In the genomic region with DNA sequence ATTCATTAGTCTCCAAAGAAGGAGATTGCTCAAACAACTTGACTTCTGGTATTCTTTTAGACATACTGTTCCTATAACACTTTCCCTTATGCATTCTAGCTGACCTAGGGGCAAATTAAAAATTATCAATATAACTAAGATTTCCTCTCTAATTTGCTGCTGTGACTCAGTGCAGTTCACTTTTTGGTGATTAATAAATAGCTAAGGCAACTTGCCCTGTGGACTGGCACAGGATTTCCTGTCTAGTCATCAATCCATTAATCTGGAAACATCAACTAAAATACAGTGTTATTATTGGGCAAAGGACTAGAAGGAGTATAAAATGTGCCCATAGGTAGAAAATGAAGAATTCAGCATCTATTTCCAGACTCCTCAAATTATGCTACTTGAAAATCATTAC, we compare ENCODE assay signal across 22 cellular contexts.
"Had no signal": no experiment of that assay in that cellular context is flagged by ENCODE, and none has a peak within 500 bp of the region (broad histone marks: within the 10 kb centered on the region; RNA-seq: fewer than 3 reads in every experiment).

No MANE protein-coding gene starts in this region.

- H3K9me3 ChIP-seq: esophagus squamous epithelium, ovary, sigmoid colon had no signal

- H3K36me3 ChIP-seq: esophagus squamous epithelium, heart left ventricle, ovary, sigmoid colon, tibial artery had no signal

- H3K4me1 Mint-ChIP-seq: activated CD4-positive, alpha-beta T cell treated with anti-CD3 and anti-CD28 coated beads for 36 hours; activated CD8-positive, alpha-beta memory T cell treated with anti-CD3 and anti-CD28 coated beads, Interleukin-2, amount 10 ng/mL, durations not matched to agents 7 days and 5 days; naive thymus-derived CD4-positive, alpha-beta T cell; stimulated activated memory B cell treated with anti-CD40 and anti-IgM and Interleukin-4, amounts not matched to agents 10 μg/mL and 1 μg/mL and 100 μg/mL, for 72 hours had no signal

- H3K4me1 ChIP-seq: esophagus squamous epithelium, tibial artery had no signal

- H3K27ac ChIP-seq: esophagus squamous epithelium, heart left ventricle, ovary, sigmoid colon, tibial artery had no signal

- H3K27me3 ChIP-seq: esophagus squamous epithelium, heart left ventricle, ovary, sigmoid colon, tibial artery had no signal

- H3K27ac Mint-ChIP-seq: activated CD4-positive, alpha-beta memory T cell treated with anti-CD3 and anti-CD28 coated beads for 36 hours; activated CD4-positive, alpha-beta T cell treated with anti-CD3 and anti-CD28 coated beads for 36 hours; activated CD8-positive, alpha-beta memory T cell treated with anti-CD3 and anti-CD28 coated beads, Interleukin-2, amount 10 ng/mL, durations not matched to agents 7 days and 5 days; activated naive CD4-positive, alpha-beta T cell treated with anti-CD3 and anti-CD28 coated beads, Interleukin-2, amount 50 U/mL, for 72 hours; naive thymus-derived CD4-positive, alpha-beta T cell; stimulated activated memory B cell treated with anti-CD40 and anti-IgM and Interleukin-4, amounts not matched to agents 10 μg/mL and 1 μg/mL and 100 μg/mL, for 72 hours had no signal

- H3K36me3 Mint-ChIP-seq: activated CD4-positive, alpha-beta memory T cell treated with anti-CD3 and anti-CD28 coated beads for 36 hours; activated CD8-positive, alpha-beta memory T cell treated with anti-CD3 and anti-CD28 coated beads, Interleukin-2, amount 10 ng/mL, durations not matched to agents 7 days and 5 days; activated naive CD4-positive, alpha-beta T cell treated with anti-CD3 and anti-CD28 coated beads, Interleukin-2, amount 50 U/mL, for 72 hours; stimulated activated memory B cell treated with anti-CD40 and anti-IgM and Interleukin-4, amounts not matched to agents 10 μg/mL and 1 μg/mL and 100 μg/mL, for 72 hours had no signal

- DNase-seq: activated CD4-positive, alpha-beta memory T cell treated with anti-CD3 and anti-CD28 coated beads for 36 hours; activated CD4-positive, alpha-beta T cell treated with anti-CD3 and anti-CD28 coated beads for 36 hours; activated CD8-positive, alpha-beta memory T cell treated with anti-CD3 and anti-CD28 coated beads, Interleukin-2, amount 10 ng/mL, durations not matched to agents 7 days and 5 days; activated effector memory CD4-positive, alpha-beta T cell treated with Interleukin-2 at 50 U/mL for 16 hours; activated T-cell treated with anti-CD3 and anti-CD28 coated beads, Interleukin-2, amount 50 U/mL, for 1 hour; caudate nucleus; esophagus squamous epithelium; foreskin melanocyte; heart left ventricle; mucosa of descending colon; naive thymus-derived CD4-positive, alpha-beta T cell; ovary; sigmoid colon; stimulated activated CD4-positive, alpha-beta T cell treated with anti-CD3 and anti-CD28 coated beads, Interleukin-12 subunit alpha, Interleukin-12 subunit beta, amount 100 ng/mL, for 4 hours; stimulated activated CD4-positive, alpha-beta T cell treated with anti-CD3 and anti-CD28 coated beads, Interleukin-2, amount 100 ng/mL, for 24 hours; T-helper 2 cell; tibial artery had no signal

- H3K4me3 Mint-ChIP-seq: activated CD4-positive, alpha-beta memory T cell treated with anti-CD3 and anti-CD28 coated beads for 36 hours; activated CD4-positive, alpha-beta T cell treated with anti-CD3 and anti-CD28 coated beads for 36 hours; activated CD8-positive, alpha-beta memory T cell treated with anti-CD3 and anti-CD28 coated beads, Interleukin-2, amount 10 ng/mL, durations not matched to agents 7 days and 5 days; naive thymus-derived CD4-positive, alpha-beta T cell; stimulated activated memory B cell treated with anti-CD40 and anti-IgM and Interleukin-4, amounts not matched to agents 10 μg/mL and 1 μg/mL and 100 μg/mL, for 72 hours had no signal

- FAIRE-seq: colon, endometrium had no signal

- H3K4me3 ChIP-seq: esophagus squamous epithelium, heart left ventricle, lung, mucosa of descending colon, ovary, sigmoid colon, tibial artery had no signal
